In genomic region chr1:97137862-97138514, GRCh38 we compare ENCODE assay signal across 8 cellular contexts.
DNase-seq lines count a peak whose midpoint lies in the region; ATAC-seq, FAIRE-seq and TF ChIP-seq lines count a peak whose summit lies in the region.

No MANE protein-coding gene starts in this region.

- TF ChIP-seq RAD21 in A549 (conservative IDR thresholded peaks at IDR 0.05 in 1 of 2, IDR thresholded peaks at IDR 0.05 in 1 of 2) (peak; percentile 59 to 61), HCT116 (IDR thresholded peaks at IDR 0.05; ENCODE audit: low read depth) (peak; percentile 69)

- H3K9me2 ChIP-seq in HCT116 (ENCODE audit: insufficient read depth) (no peaks in the 10 kb centered on the region), PC-9 (ENCODE audit: insufficient read depth) (0 out of 2 replicates have a peak, but pooled peaks cover 3% of the 10 kb centered on the region)

- DNase-seq in A549 (ENCODE audit: low read depth in 1 of 2, low spot score in 1 of 2) (peak; percentile 5 to 66), GM10248 (ENCODE audit: extremely low spot score) (peak; percentile 32), HCT116 (ENCODE audit: low read depth, low spot score) (peak; percentile 37), LNCaP clone FGC (ENCODE audit: low read depth) (peak; percentile 53), PC-9 (peak in 1 of 2 experiments; percentile 10), dedifferentiated amniotic fluid mesenchymal stem cell (ENCODE audit: extremely low spot score) (peak; percentile 69), lower lobe of right lung (no peak), urothelium cell line (ENCODE audit: low spot score) (peak; percentile 62)

- no peak for TF ChIP-seq POLR2A in A549 (IDR thresholded peaks at IDR 0.05; ENCODE audit: low read length)
- no peak for TF ChIP-seq POLR2A in HCT116 (IDR thresholded peaks at IDR 0.05; ENCODE audit: borderline replicate concordance, extremely low read depth, insufficient read depth, insufficient read length)

- intact Hi-C loops in HCT116 (cut with micrococcal nuclease), result loop anchor here (2.0 kb wide), 1 partner anchor 913 kb away; no protein-coding TSS in a partner anchor
- intact Hi-C loops in PC-9 (cut with micrococcal nuclease; ENCODE audit: unreplicated experiment), result loop anchor here (1.0 to 10.0 kb wide), 3 partner anchors 687 to 1337 kb away; no protein-coding TSS in a partner anchor
- intact Hi-C loops in lower lobe of right lung (cut with DNase I), result no loop called here

- H3K36me3 ChIP-seq in HCT116 (ENCODE audit: control insufficient read depth in 1 of 2, insufficient read depth in 2 of 2, low read length in 2 of 2) (no peaks in the 10 kb centered on the region), PC-9 (ENCODE audit: low read depth) (no peaks in the 10 kb centered on the region), lower lobe of right lung (no peaks in the 10 kb centered on the region)

- peak overlapping the region in 1 of 2 experiments; percentile 41; a peak in 1 of 6 replicates for H3K27ac ChIP-seq in A549
- no peak overlapping the region for H3K27ac ChIP-seq in HCT116 (ENCODE audit: low read depth, low read length)
- H3K27ac ChIP-seq in PC-9, result no peak overlapping the region
- H3K27ac ChIP-seq in lower lobe of right lung, result no peak overlapping the region

- BruUV-seq in HCT116 (replicated peaks; lab: Mats Ljungman, UMichigan) (no TSS peak), PC-9 (replicated peaks; lab: Mats Ljungman, UMichigan) (no TSS peak)

- no peaks in the 10 kb centered on the region for H3K27me3 ChIP-seq in HCT116 (ENCODE audit: insufficient read depth, low read length)
- H3K27me3 ChIP-seq in PC-9 (ENCODE audit: insufficient read depth, low read depth), result no peaks in the 10 kb centered on the region
- no peaks in the 10 kb centered on the region for H3K27me3 ChIP-seq in lower lobe of right lung (ENCODE audit: low read depth)

- H2AFZ ChIP-seq in HCT116 (ENCODE audit: low read depth, low read length, poor library complexity, severe bottlenecking) (peak overlapping the region; percentile 93), PC-9 (no peak overlapping the region)

- H3K4me1 ChIP-seq in A549, result peaks cover under 1% of the 10 kb centered on the region; the same call in 1 of the 3 replicates
- H3K4me1 ChIP-seq in HCT116 (ENCODE audit: control insufficient read depth in 1 of 2, insufficient read depth in 2 of 2, low read length in 2 of 2), result peaks cover 5 to 10% of the 10 kb centered on the region in 2 experiments; a peak in 3 of 4 replicates
- H3K4me1 ChIP-seq in PC-9 (replicated peaks; ENCODE audit: insufficient read depth), result no peaks in the 10 kb centered on the region
- H3K4me1 ChIP-seq in lower lobe of right lung, result peaks cover 11% of the 10 kb centered on the region

- H3F3A ChIP-seq in PC-9 (ENCODE audit: insufficient read depth, low read depth), result no peaks in the 10 kb centered on the region

- no peak overlapping the region for H3K4me3 ChIP-seq in A549
- H3K4me3 ChIP-seq in HCT116 (replicated peaks in 1 of 2; ENCODE audit: low read depth in 1 of 2, low read length in 2 of 2), result peak overlapping the region in 1 of 2 experiments; percentile 8; a peak in 1 of 4 replicates
- H3K4me3 ChIP-seq in LNCaP clone FGC (ENCODE audit: low read depth, low read length), result no peak overlapping the region
- no peak overlapping the region for H3K4me3 ChIP-seq in PC-9
- H3K4me3 ChIP-seq in lower lobe of right lung, result no peak overlapping the region

- H4K20me1 ChIP-seq in HCT116 (ENCODE audit: insufficient read depth) (no peaks in the 10 kb centered on the region), PC-9 (ENCODE audit: insufficient read depth) (no peaks in the 10 kb centered on the region)

- POLR2A ChIA-PET in A549 (lab: Yijun Ruan, JAX), result interaction anchor here (0.6 kb wide), 1 partner anchor 443 kb away, joined by 5 read pairs; no protein-coding TSS in a partner anchor
- POLR2A ChIA-PET in GM10248 (lab: Yijun Ruan, JAX), result no interaction called here
- POLR2A ChIA-PET in HCT116 (lab: Charles Lee), result no interaction called here
- POLR2A ChIA-PET in PC-9 (lab: Charles Lee; ENCODE audit: unreplicated experiment), result no interaction called here

- H3K4me2 ChIP-seq in A549 (peak overlapping the region; percentile 48), HCT116 (ENCODE audit: low read length) (peak overlapping the region; percentile 57), PC-9 (no peak overlapping the region)

- ATAC-seq in A549, result peak; percentile 90 to 97
- ATAC-seq in HCT116, result peak; percentile 99
- peak; percentile 73 to 78 for ATAC-seq in lower lobe of right lung

- TF ChIP-seq CTCF in A549 (IDR thresholded peaks at IDR 0.05) (peak; percentile 49), GM10248 (IDR thresholded peaks at IDR 0.05; ENCODE audit: control extremely low read depth, extremely low read depth, low read depth, missing control alignments) (peak; percentile 64), HCT116 (IDR thresholded peaks at IDR 0.05 in 2 of 3, conservative IDR thresholded peaks at IDR 0.05 in 1 of 3; ENCODE audit: borderline replicate concordance in 1 of 3, insufficient read depth in 1 of 3, low read depth in 2 of 3, low read length in 2 of 3) (peak; percentile 42 to 76 (median 63); a peak in 5 of 6 replicates), LNCaP clone FGC (IDR thresholded peaks at IDR 0.05; ENCODE audit: control insufficient read depth, extremely low read depth, insufficient read depth) (peak; percentile 82), PC-9 (conservative IDR thresholded peaks at IDR 0.05) (peak; percentile 76), lower lobe of right lung (IDR thresholded peaks at IDR 0.05) (peak; percentile 60)

- no peak for FAIRE-seq in A549 (lab: Jason Lieb, UNC)
- FAIRE-seq in urothelium cell line (lab: Jason Lieb, UNC), result no peak

- no peak overlapping the region for H3K9ac ChIP-seq in HCT116 (ENCODE audit: low read length)

- TF ChIP-seq EP300 in A549 (IDR thresholded peaks at IDR 0.05), result no peak

- RAD21 ChIA-PET in HCT116 (lab: Charles Lee; ENCODE audit: low non-redundant PET in 1 of 2, low total read pairs in 2 of 2, uncharacterized antibody in 2 of 2, unreplicated experiment in 2 of 2), result interaction anchor here in 1 of 2 experiments (0.8 kb wide), 1 partner anchor 387 kb away, joined by 5 read pairs; no protein-coding TSS in a partner anchor

- H3K79me2 ChIP-seq in HCT116 (ENCODE audit: insufficient read depth, low read length) (no peaks in the 10 kb centered on the region), PC-9 (ENCODE audit: low read depth) (no peaks in the 10 kb centered on the region)

- CTCF ChIA-PET in A549 (lab: Yijun Ruan, JAX), result interaction anchor here (0.7 to 2.9 kb wide), 7 partner anchors 9 to 276 kb away, joined by 3 to 9 read pairs (median 3); no protein-coding TSS in a partner anchor
- CTCF ChIA-PET in GM10248 (lab: Yijun Ruan, JAX), result interaction anchor here (0.6 to 8.3 kb wide), 34 partner anchors 8 to 920 kb away, joined by 3 to 57 read pairs (median 4); no protein-coding TSS in a partner anchor
- CTCF ChIA-PET in HCT116 (lab: Charles Lee), result interaction anchor here (0.6 to 1.4 kb wide), 8 partner anchors 10 to 680 kb away, joined by 3 to 7 read pairs (median 4); no protein-coding TSS in a partner anchor
- CTCF ChIA-PET in PC-9 (lab: Charles Lee), result interaction anchor here (1.2 kb wide), 1 partner anchor 105 kb away, joined by 7 read pairs; no protein-coding TSS in a partner anchor

- 54% methylated on average over 5 of the region's 5 CpGs for WGBS in A549 (ENCODE audit: missing lambda C conversion rate)

- H3K9me3 ChIP-seq in A549, result no peaks in the 10 kb centered on the region
- no peaks in the 10 kb centered on the region for H3K9me3 ChIP-seq in HCT116 (ENCODE audit: control insufficient read depth in 1 of 2, insufficient read depth in 1 of 2, low read depth in 1 of 2, low read length in 2 of 2)
- H3K9me3 ChIP-seq in PC-9 (ENCODE audit: insufficient read depth, low read depth), result no peaks in the 10 kb centered on the region
- no peaks in the 10 kb centered on the region for H3K9me3 ChIP-seq in lower lobe of right lung

TF ChIP-seq in A549, 52 proteins besides CTCF, POLR2A, EP300 and RAD21:
- TF ChIP-seq SMC3 (IDR thresholded peaks at IDR 0.05) (peak; percentile 49), RNF2 (IDR thresholded peaks at IDR 0.05; ENCODE audit: borderline replicate concordance, low read depth) (no peak)
TF ChIP-seq in A549: peak in this region for 1.

TF ChIP-seq in HCT116, 20 proteins besides CTCF, POLR2A, EP300 and RAD21 (continues in another document):
- TF ChIP-seq CBX3 (IDR thresholded peaks at IDR 0.05; ENCODE audit: low read depth), result no peak
- no peak for TF ChIP-seq ATF3 (IDR thresholded peaks at IDR 0.05)
- TF ChIP-seq CEBPB (IDR thresholded peaks at IDR 0.05; ENCODE audit: low read depth), result no peak
- TF ChIP-seq EZH2 (IDR thresholded peaks at IDR 0.05), result no peak
- no peak for TF ChIP-seq FOSL1 (IDR thresholded peaks at IDR 0.05; ENCODE audit: low read depth)
- no peak for TF ChIP-seq SP1 (IDR thresholded peaks at IDR 0.05; ENCODE audit: low read depth)
- TF ChIP-seq TCF7L2 (IDR thresholded peaks at IDR 0.05; ENCODE audit: borderline replicate concordance, extremely low read depth, insufficient read depth, insufficient read length), result no peak
- TF ChIP-seq ZFX (IDR thresholded peaks at IDR 0.05), result no peak
- TF ChIP-seq EZH2phosphoT487 (IDR thresholded peaks at IDR 0.05; ENCODE audit: borderline replicate concordance), result no peak
- TF ChIP-seq ZBTB33 (IDR thresholded peaks at IDR 0.05; ENCODE audit: extremely low read depth, insufficient replicate concordance, low read length), result no peak
- TF ChIP-seq SIN3A (IDR thresholded peaks at IDR 0.05; ENCODE audit: low read depth), result no peak

Comparison
In these comparisons a context has a peak if more than half of its experiments do, and no peak if none do; other contexts are left out.
1. Of the 6 proteins assayed by ChIP-seq in both A549 and HCT116: peak only in A549: none; only in HCT116: none; in both: CTCF and RAD21; in neither: 4.